ENCODE assay signal across 17 cellular contexts in genomic region chr2:86032861-86033595, GRCh38.
DNase-seq lines count a peak whose midpoint lies in the region; ATAC-seq, FAIRE-seq and TF ChIP-seq lines count a peak whose summit lies in the region.
"Had no signal": no experiment of that assay in that cellular context is flagged by ENCODE, and none has a peak within 500 bp of the region (broad histone marks: within the 10 kb centered on the region; RNA-seq: fewer than 3 reads in every experiment).

No MANE protein-coding gene starts in this region.

- H3K27me3 ChIP-seq in GM23338 (ENCODE audit: insufficient read depth) (no peaks in the 10 kb centered on the region), spleen (replicated peaks in 1 of 7) (no peaks in the 10 kb centered on the region), HepG2 (ENCODE audit: control insufficient read depth in 1 of 2, insufficient read depth in 2 of 2, low read length in 2 of 2) (no peaks in the 10 kb centered on the region)
- H3K27me3 ChIP-seq: heart right ventricle, neutrophil had no signal

- in situ Hi-C loops in HepG2 (cut with HindIII; ENCODE audit: extremely low pct_ligation_motif_present, low pct_unique_long_range_greater_than_20kb) = no loop called here

- H3K36me3 ChIP-seq in GM23338 (ENCODE audit: insufficient read depth) (peaks cover 31% of the 10 kb centered on the region), spleen (peaks cover 4 to 74% (median 50%) of the 10 kb centered on the region in 6 donors), HepG2 (replicated peaks in 1 of 2; ENCODE audit: control insufficient read depth in 1 of 2, insufficient read depth in 2 of 2, low read length in 2 of 2) (peaks cover 75 to 95% of the 10 kb centered on the region in 2 experiments)

- H3K4me1 Mint-ChIP-seq in GM23338 = peaks cover 14% of the 10 kb centered on the region; the same call in 2 of the 3 replicates
- H3K4me1 Mint-ChIP-seq in chondrocyte (ENCODE audit: low read depth) = peaks cover 41% of the 10 kb centered on the region

- H3K27me3 Mint-ChIP-seq in GM23338 (ENCODE audit: insufficient read depth, low read depth, poor library complexity) = peaks cover 3% of the 10 kb centered on the region
- H3K27me3 Mint-ChIP-seq in chondrocyte (ENCODE audit: low read depth) = no peaks in the 10 kb centered on the region

- CTCF ChIA-PET in HepG2 (lab: Yijun Ruan, JAX; ENCODE audit: low intra/inter-chr PET ratio, low total read pairs) = no interaction called here

- peak; percentile 52 for DNase-seq in activated effector memory CD4-positive, alpha-beta T cell treated with anti-CD3 and anti-CD28 coated beads, Interleukin-2, amount 50 U/mL, for 16 hours
- no peak for DNase-seq in activated effector memory CD4-positive, alpha-beta T cell treated with Interleukin-2 at 50 U/mL for 16 hours
- no peak for DNase-seq in GM23338 (ENCODE audit: low spot score)
- DNase-seq in chondrocyte (ENCODE audit: low spot score) = peak; percentile 60
- peak; percentile 74 for DNase-seq in spleen
- no peak for DNase-seq in HepG2 (ENCODE audit: low spot score)
- no peak for DNase-seq in NCI-H2029 (lab: John Stamatoyannopoulos, UW)
- DNase-seq in KG1 (lab: John Stamatoyannopoulos, UW) = no peak
- DNase-seq: amniotic stem cell; heart right ventricle; NCI-H1436 treated with DMSO at 0.1 percent for 48 hours; NCI-H2227 treated with DMSO at 0.1 percent for 48 hours; stimulated activated CD4-positive, alpha-beta T cell treated with anti-CD3 and anti-CD28 coated beads, Interleukin-15, amount 100 ng/mL, for 24 hours had no signal

- no peaks in the 10 kb centered on the region for H3K9me3 ChIP-seq in spleen
- no peaks in the 10 kb centered on the region for H3K9me3 ChIP-seq in HepG2 (ENCODE audit: low read length)
- H3K9me3 ChIP-seq: heart right ventricle, neutrophil had no signal

- TF ChIP-seq RAD21 in HepG2 (CRISPR knock-in tag; IDR thresholded peaks at IDR 0.05) = no peak

- no TSS peak for BruUV-seq in HepG2 (replicated peaks; lab: Mats Ljungman, UMichigan)

- no peaks in the 10 kb centered on the region for H3F3A ChIP-seq in GM23338 (replicated peaks; ENCODE audit: low read depth)

- H3K4me2 ChIP-seq in GM23338 = no peak overlapping the region
- no peak overlapping the region for H3K4me2 ChIP-seq in HepG2 (ENCODE audit: low read depth, low read length)

- no peaks in the 10 kb centered on the region for H3K79me2 ChIP-seq in GM23338 (replicated peaks; ENCODE audit: insufficient read depth)
- no peaks in the 10 kb centered on the region for H3K79me2 ChIP-seq in HepG2 (ENCODE audit: insufficient read depth, low read length)

- H4K20me1 ChIP-seq in GM23338 (replicated peaks; ENCODE audit: insufficient read depth) (peaks cover 7% of the 10 kb centered on the region), HepG2 (ENCODE audit: insufficient read depth, low read length) (no peaks in the 10 kb centered on the region)

- POLR2A ChIA-PET in HepG2 (lab: Yijun Ruan, JAX) = no interaction called here

- H3K4me1 ChIP-seq in GM23338 (ENCODE audit: insufficient read depth) (no peaks in the 10 kb centered on the region), spleen (peaks cover 30 to 60% (median 49%) of the 10 kb centered on the region in 6 donors), HepG2 (ENCODE audit: insufficient read depth, low read length) (no peaks in the 10 kb centered on the region)

- H3K9me3 Mint-ChIP-seq in GM23338 (no peaks in the 10 kb centered on the region), chondrocyte (ENCODE audit: low read depth) (no peaks in the 10 kb centered on the region)
- H3K9me3 Mint-ChIP-seq: mesothelial cell of epicardium had no signal

- TF ChIP-seq POLR2A in spleen (IDR thresholded peaks at IDR 0.05) (no peak), HepG2 (IDR thresholded peaks at IDR 0.05; ENCODE audit: insufficient read depth in 1 of 2, low read depth in 2 of 2, low read length in 2 of 2) (no peak)

- TF ChIP-seq EP300 in HepG2 (IDR thresholded peaks at IDR 0.05; ENCODE audit: low read depth in 2 of 2, low read length in 2 of 2) (no peak), HepG2 (CRISPR knock-in tag; IDR thresholded peaks at IDR 0.05; ENCODE audit: borderline replicate concordance) (no peak)

- H3K4me3 ChIP-seq in GM23338 = no peak overlapping the region
- no peak overlapping the region for H3K4me3 ChIP-seq in spleen
- no peak overlapping the region for H3K4me3 ChIP-seq in HepG2 (replicated peaks in 1 of 3; ENCODE audit: insufficient read depth in 1 of 3, low read depth in 2 of 3, low read length in 3 of 3)
- H3K4me3 ChIP-seq: heart right ventricle had no signal

- intact Hi-C loops in spleen (cut with DNase I; ENCODE audit: low total_unique reads) = no loop called here
- intact Hi-C loops in HepG2 (cut with micrococcal nuclease; ENCODE audit: unreplicated experiment) = no loop called here

- H3K9me2 ChIP-seq in GM23338 (ENCODE audit: insufficient read depth) = no peaks in the 10 kb centered on the region

- no peak overlapping the region for H3K27ac ChIP-seq in GM23338 (ENCODE audit: low read depth)
- H3K27ac ChIP-seq in spleen = peak overlapping the region in 2 of 8 donors; percentile 21 to 96
- no peak overlapping the region for H3K27ac ChIP-seq in HepG2 (ENCODE audit: extremely low read length, insufficient read depth, low read length)
- H3K27ac ChIP-seq: heart right ventricle, neutrophil had no signal

- H3K36me3 Mint-ChIP-seq in GM23338 (ENCODE audit: low read depth) (peaks cover 84% of the 10 kb centered on the region), chondrocyte (ENCODE audit: low read depth) (peaks cover 47% of the 10 kb centered on the region)

- TF ChIP-seq CTCF in GM23338 (conservative IDR thresholded peaks at IDR 0.05; ENCODE audit: low read depth in 2 of 2) = no peak
- no peak for TF ChIP-seq CTCF in chondrocyte (IDR thresholded peaks at IDR 0.05)
- no peak for TF ChIP-seq CTCF in spleen (IDR thresholded peaks at IDR 0.05 in 8 of 11, conservative IDR thresholded peaks at IDR 0.05 in 3 of 11)
- TF ChIP-seq CTCF in HepG2 (CRISPR knock-in tag; IDR thresholded peaks at IDR 0.05) = no peak

- FAIRE-seq in HepG2 (lab: Jason Lieb, UNC) = no peak
- FAIRE-seq: keratinocyte, urothelium cell line had no signal

- ATAC-seq in GM23338 (no peak), HepG2 (no peak)
- ATAC-seq: heart right ventricle had no signal

- H3K27ac Mint-ChIP-seq in GM23338 = peak overlapping the region; percentile 88; the same call in 1 of the 2 replicates
- H3K27ac Mint-ChIP-seq in chondrocyte (ENCODE audit: unreplicated experiment) = no peak overlapping the region
- H3K27ac Mint-ChIP-seq: mesothelial cell of epicardium had no signal

- WGBS in spleen, 5 donors = 92 to 96% (median 95%) methylated on average over 11 of the region's 11 CpGs
- WGBS in HepG2 (ENCODE audit: low lambda C conversion rate) = 97% methylated on average over 11 of the region's 11 CpGs

- no peak overlapping the region for H3K9ac ChIP-seq in HepG2 (ENCODE audit: insufficient read depth, low read depth, low read length)

- H2AFZ ChIP-seq in GM23338 (no peak overlapping the region), HepG2 (ENCODE audit: low read length) (no peak overlapping the region)

- H3K4me3 Mint-ChIP-seq in GM23338 (no peak overlapping the region), chondrocyte (ENCODE audit: unreplicated experiment) (no peak overlapping the region)
- H3K4me3 Mint-ChIP-seq: mesothelial cell of epicardium had no signal

TF ChIP-seq in GM23338, 12 proteins besides CTCF, POLR2A, EP300 and RAD21:
- TF ChIP-seq ZNF114 (CRISPR knock-in tag; IDR thresholded peaks at IDR 0.05) (no peak), ZNF331 (CRISPR knock-in tag; IDR thresholded peaks at IDR 0.05; ENCODE audit: low read depth) (no peak), EZH2phosphoT487 (IDR thresholded peaks at IDR 0.05; ENCODE audit: unreplicated experiment) (no peak)

TF ChIP-seq in HepG2, 621 proteins besides CTCF, POLR2A, EP300 and RAD21 (continues in another document):
- no peak for TF ChIP-seq ZNF367 (CRISPR knock-in tag; IDR thresholded peaks at IDR 0.05; ENCODE audit: borderline replicate concordance)
- TF ChIP-seq RARA (CRISPR knock-in tag; IDR thresholded peaks at IDR 0.05) = no peak
- TF ChIP-seq ZNF234 (CRISPR knock-in tag; conservative IDR thresholded peaks at IDR 0.05) = no peak
- no peak for TF ChIP-seq ZNF446 (CRISPR knock-in tag; IDR thresholded peaks at IDR 0.05)
- TF ChIP-seq PHF8 (CRISPR knock-in tag; IDR thresholded peaks at IDR 0.05) = no peak
- no peak for TF ChIP-seq PAWR (CRISPR knock-in tag; IDR thresholded peaks at IDR 0.05; ENCODE audit: borderline replicate concordance)
- TF ChIP-seq EEA1 (CRISPR knock-in tag; IDR thresholded peaks at IDR 0.05; ENCODE audit: borderline replicate concordance) = no peak
- no peak for TF ChIP-seq ZSCAN12 (CRISPR knock-in tag; IDR thresholded peaks at IDR 0.05)
- TF ChIP-seq AGO2 (optimal IDR thresholded peaks at IDR 0.05; ENCODE audit: low read depth, low read length) = no peak
- no peak for TF ChIP-seq NR2F2 (IDR thresholded peaks at IDR 0.05; ENCODE audit: borderline replicate concordance, low read depth)
- TF ChIP-seq FOXA3 (CRISPR knock-in tag; IDR thresholded peaks at IDR 0.05) = no peak

Comparison
In these comparisons a context has a peak if more than half of its experiments do, and no peak if none do; other contexts are left out.
1. DNase-seq: peak in activated effector memory CD4-positive, alpha-beta T cell treated with anti-CD3 and anti-CD28 coated beads, Interleukin-2, amount 50 U/mL, for 16 hours (single experiment), chondrocyte (single experiment) and spleen (single experiment); none in activated effector memory CD4-positive, alpha-beta T cell treated with Interleukin-2 at 50 U/mL for 16 hours (single experiment), GM23338 (single experiment), HepG2 (single experiment), NCI-H2029 (single experiment) and KG1 (single experiment).